Comparison of ENCODE assay signal across 28 cellular contexts in genomic region chr6:2414885-2415523, GRCh38.
"Had no signal": no experiment of that assay in that cellular context is flagged by ENCODE, and none has a peak within 500 bp of the region (broad histone marks: within the 10 kb centered on the region; RNA-seq: fewer than 3 reads in every experiment).

No MANE protein-coding gene starts in this region.

- H3K9me3 ChIP-seq: ovary, psoas muscle, right lobe of liver, sigmoid colon, stomach, tibial nerve, upper lobe of left lung, vagina had no signal

- H3K27ac Mint-ChIP-seq: natural killer cell treated with Interleukin-12 subunit alpha and Interleukin-12 subunit beta and Interleukin-15 and Interleukin-18, amount 100 ng/mL, for 72 hours; nephron progenitor cell; progenitor cell of endocrine pancreas; stimulated activated effector memory CD8-positive, alpha-beta T cell treated with anti-CD3 and anti-CD28 coated beads, Interleukin-12 subunit alpha, Interleukin-12 subunit beta, amount 100 ng/mL, for 72 hours; stimulated activated naive B cell treated with anti-CD40 and anti-IgM and Interleukin-4, amounts not matched to agents 10 μg/mL and 1 μg/mL and 100 μg/mL, for 72 hours; stimulated activated naive CD8-positive, alpha-beta T cell treated with anti-CD3 and anti-CD28 coated beads, Interleukin-15, Interleukin-2, amounts not matched to agents 100 ng/mL and 50 ng/mL, for 24 hours had no signal

- H3K27me3 ChIP-seq: ovary, right lobe of liver, sigmoid colon, stomach, tibial nerve, upper lobe of left lung, vagina had no signal

- H3K9me3 Mint-ChIP-seq: natural killer cell treated with Interleukin-12 subunit alpha and Interleukin-12 subunit beta and Interleukin-15 and Interleukin-18, amount 100 ng/mL, for 72 hours; neural crest cell; stimulated activated naive CD8-positive, alpha-beta T cell treated with anti-CD3 and anti-CD28 coated beads, Interleukin-15, Interleukin-2, amounts not matched to agents 100 ng/mL and 50 ng/mL, for 24 hours had no signal

- H3K4me3 Mint-ChIP-seq: naive B cell; naive thymus-derived CD8-positive, alpha-beta T cell; natural killer cell treated with Interleukin-12 subunit alpha and Interleukin-12 subunit beta and Interleukin-15 and Interleukin-18, amount 100 ng/mL, for 72 hours; nephron progenitor cell; neural crest cell; stimulated activated effector memory CD8-positive, alpha-beta T cell treated with anti-CD3 and anti-CD28 coated beads, Interleukin-12 subunit alpha, Interleukin-12 subunit beta, amount 100 ng/mL, for 72 hours; stimulated activated naive B cell treated with anti-CD40 and anti-IgM and Interleukin-4, amounts not matched to agents 10 μg/mL and 1 μg/mL and 100 μg/mL, for 72 hours; stimulated activated naive CD8-positive, alpha-beta T cell treated with anti-CD3 and anti-CD28 coated beads, Interleukin-15, Interleukin-2, amounts not matched to agents 100 ng/mL and 50 ng/mL, for 24 hours had no signal

- H3K27ac ChIP-seq: ovary, parathyroid adenoma, psoas muscle, right lobe of liver, sigmoid colon, stomach, tibial nerve, upper lobe of left lung, vagina had no signal

- DNase-seq: naive B cell; naive thymus-derived CD8-positive, alpha-beta T cell; nephron progenitor cell; occipital lobe; ovary; posterior cingulate gyrus; psoas muscle; right cardiac atrium; right lobe of liver; sigmoid colon; small intestine; stimulated activated CD4-positive, alpha-beta T cell treated with anti-CD3 and anti-CD28 coated beads, Interleukin-15, amount 100 ng/mL, for 24 hours; stimulated activated CD4-positive, alpha-beta T cell treated with anti-CD3 and anti-CD28 coated beads, Interleukin-2, amount 100 ng/mL, for 24 hours; stimulated activated CD4-positive, alpha-beta T cell treated with anti-CD3 and anti-CD28 coated beads, Interleukin-2, amount 100 ng/mL, for 48 hours; stimulated activated CD4-positive, alpha-beta T cell treated with anti-CD3 and anti-CD28 coated beads, Interleukin-4, amount 100 ng/mL, for 24 hours; stimulated activated naive B cell treated with anti-CD40 and anti-IgM and Interleukin-4, amounts not matched to agents 10 μg/mL and 1 μg/mL and 100 μg/mL, for 72 hours; stimulated activated naive CD4-positive, alpha-beta T cell treated with Interleukin-2 at 50 U/mL for 16 hours; stomach; trophoblast cell had no signal

- H2AFZ ChIP-seq: parathyroid adenoma had no signal

- H3K36me3 ChIP-seq: ovary, right lobe of liver, sigmoid colon, upper lobe of left lung, vagina had no signal

- H3K4me1 ChIP-seq: parathyroid adenoma, psoas muscle, right lobe of liver, sigmoid colon, stomach, tibial nerve, upper lobe of left lung, vagina had no signal

- H3K36me3 Mint-ChIP-seq: naive thymus-derived CD8-positive, alpha-beta T cell; natural killer cell treated with Interleukin-12 subunit alpha and Interleukin-12 subunit beta and Interleukin-15 and Interleukin-18, amount 100 ng/mL, for 72 hours; stimulated activated effector memory CD8-positive, alpha-beta T cell treated with anti-CD3 and anti-CD28 coated beads, Interleukin-12 subunit alpha, Interleukin-12 subunit beta, amount 100 ng/mL, for 72 hours; stimulated activated naive B cell treated with anti-CD40 and anti-IgM and Interleukin-4, amounts not matched to agents 10 μg/mL and 1 μg/mL and 100 μg/mL, for 72 hours had no signal

- H3K79me2 ChIP-seq: parathyroid adenoma had no signal

- H3K9ac ChIP-seq: parathyroid adenoma had no signal

- ATAC-seq: naive thymus-derived CD8-positive, alpha-beta T cell; natural killer cell treated with Interleukin-12 subunit alpha and Interleukin-12 subunit beta and Interleukin-15 and Interleukin-18, amount 100 ng/mL, for 72 hours; psoas muscle; right cardiac atrium; right lobe of liver; stimulated activated effector memory CD8-positive, alpha-beta T cell treated with anti-CD3 and anti-CD28 coated beads, Interleukin-12 subunit alpha, Interleukin-12 subunit beta, amount 100 ng/mL, for 72 hours; stimulated activated naive B cell treated with anti-CD40 and anti-IgM and Interleukin-4, amounts not matched to agents 10 μg/mL and 1 μg/mL and 100 μg/mL, for 72 hours had no signal

- H3K4me1 Mint-ChIP-seq: naive thymus-derived CD8-positive, alpha-beta T cell; nephron progenitor cell; neural crest cell; stimulated activated effector memory CD8-positive, alpha-beta T cell treated with anti-CD3 and anti-CD28 coated beads, Interleukin-12 subunit alpha, Interleukin-12 subunit beta, amount 100 ng/mL, for 72 hours; stimulated activated naive B cell treated with anti-CD40 and anti-IgM and Interleukin-4, amounts not matched to agents 10 μg/mL and 1 μg/mL and 100 μg/mL, for 72 hours had no signal

- H3K4me3 ChIP-seq: ovary, psoas muscle, right lobe of liver, sigmoid colon, stomach, tibial nerve, upper lobe of left lung, vagina had no signal

- H3K27me3 Mint-ChIP-seq: naive B cell; naive thymus-derived CD8-positive, alpha-beta T cell; natural killer cell treated with Interleukin-12 subunit alpha and Interleukin-12 subunit beta and Interleukin-15 and Interleukin-18, amount 100 ng/mL, for 72 hours; progenitor cell of endocrine pancreas; stimulated activated naive B cell treated with anti-CD40 and anti-IgM and Interleukin-4, amounts not matched to agents 10 μg/mL and 1 μg/mL and 100 μg/mL, for 72 hours; stimulated activated naive CD8-positive, alpha-beta T cell treated with anti-CD3 and anti-CD28 coated beads, Interleukin-15, Interleukin-2, amounts not matched to agents 100 ng/mL and 50 ng/mL, for 24 hours had no signal
